Comparison of ENCODE assay signal across 1 cellular context in the genomic region with DNA sequence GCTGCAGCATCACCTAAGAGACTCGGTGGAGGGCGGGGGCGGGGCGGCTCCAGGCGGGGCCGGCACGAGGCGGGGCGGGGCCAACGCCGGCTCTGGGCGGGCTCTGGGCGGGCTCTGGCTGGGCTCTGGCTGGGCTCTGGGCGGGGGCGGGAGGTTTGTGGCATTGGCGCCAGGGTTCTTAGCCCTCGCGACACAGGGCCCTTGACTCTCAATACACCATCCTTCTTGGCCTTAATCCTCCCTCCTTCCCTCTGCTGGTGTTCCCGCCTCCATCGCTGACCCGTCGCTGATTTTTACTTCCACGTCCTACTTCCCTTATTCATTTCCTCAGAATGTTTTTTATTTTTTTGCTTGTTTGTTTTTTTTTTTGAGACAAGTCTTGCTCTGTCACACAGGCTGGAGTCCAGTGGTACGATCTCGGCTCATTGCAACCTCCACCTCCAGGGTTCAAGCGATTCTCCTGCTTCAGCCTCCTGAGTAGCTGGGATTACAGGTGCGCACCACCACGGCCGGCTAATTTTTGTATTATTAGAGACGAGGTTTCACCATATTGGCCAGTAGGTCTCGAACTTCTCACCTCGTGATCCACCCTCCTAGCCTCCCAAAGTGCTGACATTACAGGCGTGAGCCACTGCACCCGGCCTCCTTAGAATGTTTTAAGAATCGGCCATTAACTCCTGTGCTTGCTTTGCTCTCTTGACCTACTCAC.
TF ChIP-seq lines count a peak whose summit lies in the region.

A gene with protein sequence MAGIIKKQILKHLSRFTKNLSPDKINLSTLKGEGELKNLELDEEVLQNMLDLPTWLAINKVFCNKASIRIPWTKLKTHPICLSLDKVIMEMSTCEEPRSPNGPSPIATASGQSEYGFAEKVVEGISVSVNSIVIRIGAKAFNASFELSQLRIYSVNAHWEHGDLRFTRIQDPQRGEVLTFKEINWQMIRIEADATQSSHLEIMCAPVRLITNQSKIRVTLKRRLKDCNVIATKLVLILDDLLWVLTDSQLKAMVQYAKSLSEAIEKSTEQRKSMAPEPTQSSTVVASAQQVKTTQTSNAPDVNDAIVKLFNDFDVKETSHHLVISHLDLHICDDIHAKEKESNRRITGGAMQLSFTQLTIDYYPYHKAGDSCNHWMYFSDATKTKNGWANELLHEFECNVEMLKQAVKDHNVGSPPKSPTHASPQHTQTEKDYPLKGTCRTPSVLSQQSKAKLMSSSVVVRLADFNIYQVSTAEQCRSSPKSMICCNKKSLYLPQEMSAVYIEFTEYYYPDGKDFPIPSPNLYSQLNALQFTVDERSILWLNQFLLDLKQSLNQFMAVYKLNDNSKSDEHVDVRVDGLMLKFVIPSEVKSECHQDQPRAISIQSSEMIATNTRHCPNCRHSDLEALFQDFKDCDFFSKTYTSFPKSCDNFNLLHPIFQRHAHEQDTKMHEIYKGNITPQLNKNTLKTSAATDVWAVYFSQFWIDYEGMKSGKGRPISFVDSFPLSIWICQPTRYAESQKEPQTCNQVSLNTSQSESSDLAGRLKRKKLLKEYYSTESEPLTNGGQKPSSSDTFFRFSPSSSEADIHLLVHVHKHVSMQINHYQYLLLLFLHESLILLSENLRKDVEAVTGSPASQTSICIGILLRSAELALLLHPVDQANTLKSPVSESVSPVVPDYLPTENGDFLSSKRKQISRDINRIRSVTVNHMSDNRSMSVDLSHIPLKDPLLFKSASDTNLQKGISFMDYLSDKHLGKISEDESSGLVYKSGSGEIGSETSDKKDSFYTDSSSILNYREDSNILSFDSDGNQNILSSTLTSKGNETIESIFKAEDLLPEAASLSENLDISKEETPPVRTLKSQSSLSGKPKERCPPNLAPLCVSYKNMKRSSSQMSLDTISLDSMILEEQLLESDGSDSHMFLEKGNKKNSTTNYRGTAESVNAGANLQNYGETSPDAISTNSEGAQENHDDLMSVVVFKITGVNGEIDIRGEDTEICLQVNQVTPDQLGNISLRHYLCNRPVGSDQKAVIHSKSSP (N-terminal part only) (minus strand): TSS at position 24 of the 709 bp plus-strand sequence. CDS start 239 bp downstream, outside the sequence.

TF ChIP-seq in HEK293, 187 proteins besides CTCF, POLR2A, EP300 and RAD21 (continued from another document):
- TF ChIP-seq INSM2 (tag by site-specific recombination; IDR thresholded peaks at IDR 0.05) (no peak), ZNF791 (tag by site-specific recombination; IDR thresholded peaks at IDR 0.05) (no peak), ZNF266 (tag by site-specific recombination; IDR thresholded peaks at IDR 0.05; ENCODE audit: low read depth) (no peak), SETDB1 (IDR thresholded peaks at IDR 0.05; ENCODE audit: insufficient read length, low read length) (peak; percentile 37), ZNF501 (tag by site-specific recombination; IDR thresholded peaks at IDR 0.05) (no peak), ZNF76 (tag by site-specific recombination; IDR thresholded peaks at IDR 0.05; ENCODE audit: borderline replicate concordance, low read depth) (no peak), HOXA7 (CRISPR knock-in tag; IDR thresholded peaks at IDR 0.05; ENCODE audit: borderline replicate concordance) (no peak), ZNF449 (tag by site-specific recombination; IDR thresholded peaks at IDR 0.05) (peak; percentile 86), ZNF558 (tag by site-specific recombination; IDR thresholded peaks at IDR 0.05) (no peak), ZNF580 (tag by site-specific recombination; IDR thresholded peaks at IDR 0.05) (no peak), KLF10 (tag by site-specific recombination; IDR thresholded peaks at IDR 0.05) (no peak), ZNF548 (tag by site-specific recombination; IDR thresholded peaks at IDR 0.05) (no peak), KLF9 (tag by site-specific recombination; IDR thresholded peaks at IDR 0.05; ENCODE audit: low read depth) (no peak), ZBTB26 (tag by site-specific recombination; optimal IDR thresholded peaks at IDR 0.05) (no peak), YY1 (tag by site-specific recombination; IDR thresholded peaks at IDR 0.05) (no peak), ZNF221 (tag by site-specific recombination; IDR thresholded peaks at IDR 0.05; ENCODE audit: borderline replicate concordance) (no peak)
- TF ChIP-seq, protein P1, sequence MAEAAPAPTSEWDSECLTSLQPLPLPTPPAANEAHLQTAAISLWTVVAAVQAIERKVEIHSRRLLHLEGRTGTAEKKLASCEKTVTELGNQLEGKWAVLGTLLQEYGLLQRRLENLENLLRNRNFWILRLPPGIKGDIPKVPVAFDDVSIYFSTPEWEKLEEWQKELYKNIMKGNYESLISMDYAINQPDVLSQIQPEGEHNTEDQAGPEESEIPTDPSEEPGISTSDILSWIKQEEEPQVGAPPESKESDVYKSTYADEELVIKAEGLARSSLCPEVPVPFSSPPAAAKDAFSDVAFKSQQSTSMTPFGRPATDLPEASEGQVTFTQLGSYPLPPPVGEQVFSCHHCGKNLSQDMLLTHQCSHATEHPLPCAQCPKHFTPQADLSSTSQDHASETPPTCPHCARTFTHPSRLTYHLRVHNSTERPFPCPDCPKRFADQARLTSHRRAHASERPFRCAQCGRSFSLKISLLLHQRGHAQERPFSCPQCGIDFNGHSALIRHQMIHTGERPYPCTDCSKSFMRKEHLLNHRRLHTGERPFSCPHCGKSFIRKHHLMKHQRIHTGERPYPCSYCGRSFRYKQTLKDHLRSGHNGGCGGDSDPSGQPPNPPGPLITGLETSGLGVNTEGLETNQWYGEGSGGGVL (tag by site-specific recombination; IDR thresholded peaks at IDR 0.05): peak; percentile 20; the same call in 1 of the 2 replicates
- TF ChIP-seq, protein P2, sequence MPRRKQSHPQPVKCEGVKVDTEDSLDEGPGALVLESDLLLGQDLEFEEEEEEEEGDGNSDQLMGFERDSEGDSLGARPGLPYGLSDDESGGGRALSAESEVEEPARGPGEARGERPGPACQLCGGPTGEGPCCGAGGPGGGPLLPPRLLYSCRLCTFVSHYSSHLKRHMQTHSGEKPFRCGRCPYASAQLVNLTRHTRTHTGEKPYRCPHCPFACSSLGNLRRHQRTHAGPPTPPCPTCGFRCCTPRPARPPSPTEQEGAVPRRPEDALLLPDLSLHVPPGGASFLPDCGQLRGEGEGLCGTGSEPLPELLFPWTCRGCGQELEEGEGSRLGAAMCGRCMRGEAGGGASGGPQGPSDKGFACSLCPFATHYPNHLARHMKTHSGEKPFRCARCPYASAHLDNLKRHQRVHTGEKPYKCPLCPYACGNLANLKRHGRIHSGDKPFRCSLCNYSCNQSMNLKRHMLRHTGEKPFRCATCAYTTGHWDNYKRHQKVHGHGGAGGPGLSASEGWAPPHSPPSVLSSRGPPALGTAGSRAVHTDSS (tag by site-specific recombination; IDR thresholded peaks at IDR 0.05): no peak
